ENCODE assay signal across 1 cellular context in the genomic region with DNA sequence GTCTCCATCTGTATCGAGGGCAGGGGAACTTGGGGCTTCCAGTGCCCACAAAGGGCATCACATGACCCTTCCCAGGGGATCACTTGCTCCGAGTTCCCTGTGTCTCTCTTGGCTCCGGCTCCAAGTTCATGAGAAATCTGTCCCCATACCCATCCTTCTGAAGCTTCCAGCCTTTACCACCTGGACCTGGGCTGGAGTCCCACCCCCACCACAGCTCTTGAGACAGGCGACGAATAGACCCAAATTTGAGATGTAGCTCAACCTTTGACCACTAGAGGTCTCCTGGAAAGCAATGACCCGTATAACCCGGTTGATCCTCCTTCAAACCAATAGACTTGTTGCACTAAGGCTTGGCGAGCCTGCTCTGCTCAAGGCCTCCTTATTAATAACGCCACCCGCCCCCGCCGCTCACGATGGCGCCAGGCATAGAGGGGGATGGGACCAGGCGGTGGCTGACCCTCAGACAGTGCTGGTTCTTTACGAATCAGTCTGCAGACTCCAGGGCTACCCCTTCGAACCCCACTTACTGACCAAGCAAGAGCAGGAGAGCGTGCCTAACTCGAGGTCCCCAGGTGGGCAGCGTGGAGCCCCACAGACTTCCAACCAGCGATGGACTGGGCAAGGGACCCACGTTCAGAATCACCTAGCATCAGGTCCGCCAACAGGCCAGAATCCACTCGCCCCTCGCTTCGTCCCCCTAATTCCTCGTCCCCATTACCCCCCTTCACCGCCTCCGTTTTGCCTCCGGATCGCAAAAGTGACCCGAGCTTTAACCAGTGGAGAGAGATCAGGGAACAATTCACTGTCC.
TF ChIP-seq lines count a peak whose summit lies in the region.

No MANE protein-coding gene starts in this region.

TF ChIP-seq in HepG2, 621 proteins besides CTCF, POLR2A, EP300 and RAD21 (continued from another document and continues in another):
- TF ChIP-seq, protein P1, sequence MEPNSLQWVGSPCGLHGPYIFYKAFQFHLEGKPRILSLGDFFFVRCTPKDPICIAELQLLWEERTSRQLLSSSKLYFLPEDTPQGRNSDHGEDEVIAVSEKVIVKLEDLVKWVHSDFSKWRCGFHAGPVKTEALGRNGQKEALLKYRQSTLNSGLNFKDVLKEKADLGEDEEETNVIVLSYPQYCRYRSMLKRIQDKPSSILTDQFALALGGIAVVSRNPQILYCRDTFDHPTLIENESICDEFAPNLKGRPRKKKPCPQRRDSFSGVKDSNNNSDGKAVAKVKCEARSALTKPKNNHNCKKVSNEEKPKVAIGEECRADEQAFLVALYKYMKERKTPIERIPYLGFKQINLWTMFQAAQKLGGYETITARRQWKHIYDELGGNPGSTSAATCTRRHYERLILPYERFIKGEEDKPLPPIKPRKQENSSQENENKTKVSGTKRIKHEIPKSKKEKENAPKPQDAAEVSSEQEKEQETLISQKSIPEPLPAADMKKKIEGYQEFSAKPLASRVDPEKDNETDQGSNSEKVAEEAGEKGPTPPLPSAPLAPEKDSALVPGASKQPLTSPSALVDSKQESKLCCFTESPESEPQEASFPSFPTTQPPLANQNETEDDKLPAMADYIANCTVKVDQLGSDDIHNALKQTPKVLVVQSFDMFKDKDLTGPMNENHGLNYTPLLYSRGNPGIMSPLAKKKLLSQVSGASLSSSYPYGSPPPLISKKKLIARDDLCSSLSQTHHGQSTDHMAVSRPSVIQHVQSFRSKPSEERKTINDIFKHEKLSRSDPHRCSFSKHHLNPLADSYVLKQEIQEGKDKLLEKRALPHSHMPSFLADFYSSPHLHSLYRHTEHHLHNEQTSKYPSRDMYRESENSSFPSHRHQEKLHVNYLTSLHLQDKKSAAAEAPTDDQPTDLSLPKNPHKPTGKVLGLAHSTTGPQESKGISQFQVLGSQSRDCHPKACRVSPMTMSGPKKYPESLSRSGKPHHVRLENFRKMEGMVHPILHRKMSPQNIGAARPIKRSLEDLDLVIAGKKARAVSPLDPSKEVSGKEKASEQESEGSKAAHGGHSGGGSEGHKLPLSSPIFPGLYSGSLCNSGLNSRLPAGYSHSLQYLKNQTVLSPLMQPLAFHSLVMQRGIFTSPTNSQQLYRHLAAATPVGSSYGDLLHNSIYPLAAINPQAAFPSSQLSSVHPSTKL (CRISPR knock-in tag; IDR thresholded peaks at IDR 0.05), result peak; percentile 44; the same call in 1 of the 2 replicates
- TF ChIP-seq, protein P2, sequence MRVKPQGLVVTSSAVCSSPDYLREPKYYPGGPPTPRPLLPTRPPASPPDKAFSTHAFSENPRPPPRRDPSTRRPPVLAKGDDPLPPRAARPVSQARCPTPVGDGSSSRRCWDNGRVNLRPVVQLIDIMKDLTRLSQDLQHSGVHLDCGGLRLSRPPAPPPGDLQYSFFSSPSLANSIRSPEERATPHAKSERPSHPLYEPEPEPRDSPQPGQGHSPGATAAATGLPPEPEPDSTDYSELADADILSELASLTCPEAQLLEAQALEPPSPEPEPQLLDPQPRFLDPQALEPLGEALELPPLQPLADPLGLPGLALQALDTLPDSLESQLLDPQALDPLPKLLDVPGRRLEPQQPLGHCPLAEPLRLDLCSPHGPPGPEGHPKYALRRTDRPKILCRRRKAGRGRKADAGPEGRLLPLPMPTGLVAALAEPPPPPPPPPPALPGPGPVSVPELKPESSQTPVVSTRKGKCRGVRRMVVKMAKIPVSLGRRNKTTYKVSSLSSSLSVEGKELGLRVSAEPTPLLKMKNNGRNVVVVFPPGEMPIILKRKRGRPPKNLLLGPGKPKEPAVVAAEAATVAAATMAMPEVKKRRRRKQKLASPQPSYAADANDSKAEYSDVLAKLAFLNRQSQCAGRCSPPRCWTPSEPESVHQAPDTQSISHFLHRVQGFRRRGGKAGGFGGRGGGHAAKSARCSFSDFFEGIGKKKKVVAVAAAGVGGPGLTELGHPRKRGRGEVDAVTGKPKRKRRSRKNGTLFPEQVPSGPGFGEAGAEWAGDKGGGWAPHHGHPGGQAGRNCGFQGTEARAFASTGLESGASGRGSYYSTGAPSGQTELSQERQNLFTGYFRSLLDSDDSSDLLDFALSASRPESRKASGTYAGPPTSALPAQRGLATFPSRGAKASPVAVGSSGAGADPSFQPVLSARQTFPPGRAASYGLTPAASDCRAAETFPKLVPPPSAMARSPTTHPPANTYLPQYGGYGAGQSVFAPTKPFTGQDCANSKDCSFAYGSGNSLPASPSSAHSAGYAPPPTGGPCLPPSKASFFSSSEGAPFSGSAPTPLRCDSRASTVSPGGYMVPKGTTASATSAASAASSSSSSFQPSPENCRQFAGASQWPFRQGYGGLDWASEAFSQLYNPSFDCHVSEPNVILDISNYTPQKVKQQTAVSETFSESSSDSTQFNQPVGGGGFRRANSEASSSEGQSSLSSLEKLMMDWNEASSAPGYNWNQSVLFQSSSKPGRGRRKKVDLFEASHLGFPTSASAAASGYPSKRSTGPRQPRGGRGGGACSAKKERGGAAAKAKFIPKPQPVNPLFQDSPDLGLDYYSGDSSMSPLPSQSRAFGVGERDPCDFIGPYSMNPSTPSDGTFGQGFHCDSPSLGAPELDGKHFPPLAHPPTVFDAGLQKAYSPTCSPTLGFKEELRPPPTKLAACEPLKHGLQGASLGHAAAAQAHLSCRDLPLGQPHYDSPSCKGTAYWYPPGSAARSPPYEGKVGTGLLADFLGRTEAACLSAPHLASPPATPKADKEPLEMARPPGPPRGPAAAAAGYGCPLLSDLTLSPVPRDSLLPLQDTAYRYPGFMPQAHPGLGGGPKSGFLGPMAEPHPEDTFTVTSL (CRISPR knock-in tag; IDR thresholded peaks at IDR 0.05; ENCODE audit: borderline replicate concordance), result no peak
- TF ChIP-seq ZNF256 (CRISPR knock-in tag; conservative IDR thresholded peaks at IDR 0.05) (no peak), CHCHD3 (CRISPR knock-in tag; IDR thresholded peaks at IDR 0.05) (no peak), ISL2 (CRISPR knock-in tag; IDR thresholded peaks at IDR 0.05) (no peak), ELF3 (CRISPR knock-in tag; IDR thresholded peaks at IDR 0.05) (no peak), SSRP1 (CRISPR knock-in tag; IDR thresholded peaks at IDR 0.05) (no peak)
- TF ChIP-seq, protein P3, sequence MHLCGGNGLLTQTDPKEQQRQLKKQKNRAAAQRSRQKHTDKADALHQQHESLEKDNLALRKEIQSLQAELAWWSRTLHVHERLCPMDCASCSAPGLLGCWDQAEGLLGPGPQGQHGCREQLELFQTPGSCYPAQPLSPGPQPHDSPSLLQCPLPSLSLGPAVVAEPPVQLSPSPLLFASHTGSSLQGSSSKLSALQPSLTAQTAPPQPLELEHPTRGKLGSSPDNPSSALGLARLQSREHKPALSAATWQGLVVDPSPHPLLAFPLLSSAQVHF (CRISPR knock-in tag; IDR thresholded peaks at IDR 0.05), result no peak
- TF ChIP-seq, protein P4, sequence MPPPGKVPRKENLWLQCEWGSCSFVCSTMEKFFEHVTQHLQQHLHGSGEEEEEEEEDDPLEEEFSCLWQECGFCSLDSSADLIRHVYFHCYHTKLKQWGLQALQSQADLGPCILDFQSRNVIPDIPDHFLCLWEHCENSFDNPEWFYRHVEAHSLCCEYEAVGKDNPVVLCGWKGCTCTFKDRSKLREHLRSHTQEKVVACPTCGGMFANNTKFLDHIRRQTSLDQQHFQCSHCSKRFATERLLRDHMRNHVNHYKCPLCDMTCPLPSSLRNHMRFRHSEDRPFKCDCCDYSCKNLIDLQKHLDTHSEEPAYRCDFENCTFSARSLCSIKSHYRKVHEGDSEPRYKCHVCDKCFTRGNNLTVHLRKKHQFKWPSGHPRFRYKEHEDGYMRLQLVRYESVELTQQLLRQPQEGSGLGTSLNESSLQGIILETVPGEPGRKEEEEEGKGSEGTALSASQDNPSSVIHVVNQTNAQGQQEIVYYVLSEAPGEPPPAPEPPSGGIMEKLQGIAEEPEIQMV (CRISPR knock-in tag; IDR thresholded peaks at IDR 0.05; ENCODE audit: low read depth), result no peak
- TF ChIP-seq, protein P5, sequence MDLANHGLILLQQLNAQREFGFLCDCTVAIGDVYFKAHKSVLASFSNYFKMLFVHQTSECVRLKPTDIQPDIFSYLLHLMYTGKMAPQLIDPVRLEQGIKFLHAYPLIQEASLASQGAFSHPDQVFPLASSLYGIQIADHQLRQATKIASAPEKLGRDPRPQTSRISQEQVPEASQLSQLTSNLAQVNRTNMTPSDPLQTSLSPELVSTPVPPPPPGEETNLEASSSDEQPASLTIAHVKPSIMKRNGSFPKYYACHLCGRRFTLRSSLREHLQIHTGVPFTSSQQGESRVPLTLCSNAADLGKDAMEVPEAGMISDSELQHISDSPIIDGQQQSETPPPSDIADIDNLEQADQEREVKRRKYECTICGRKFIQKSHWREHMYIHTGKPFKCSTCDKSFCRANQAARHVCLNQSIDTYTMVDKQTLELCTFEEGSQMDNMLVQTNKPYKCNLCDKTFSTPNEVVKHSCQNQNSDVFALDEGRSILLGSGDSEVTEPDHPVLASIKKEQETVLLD (CRISPR knock-in tag; IDR thresholded peaks at IDR 0.05; ENCODE audit: low read depth), result no peak
- TF ChIP-seq, protein P6, sequence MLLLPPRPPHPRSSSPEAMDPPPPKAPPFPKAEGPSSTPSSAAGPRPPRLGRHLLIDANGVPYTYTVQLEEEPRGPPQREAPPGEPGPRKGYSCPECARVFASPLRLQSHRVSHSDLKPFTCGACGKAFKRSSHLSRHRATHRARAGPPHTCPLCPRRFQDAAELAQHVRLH (CRISPR knock-in tag; IDR thresholded peaks at IDR 0.05; ENCODE audit: borderline replicate concordance, low read depth), result no peak
- TF ChIP-seq, protein P7, sequence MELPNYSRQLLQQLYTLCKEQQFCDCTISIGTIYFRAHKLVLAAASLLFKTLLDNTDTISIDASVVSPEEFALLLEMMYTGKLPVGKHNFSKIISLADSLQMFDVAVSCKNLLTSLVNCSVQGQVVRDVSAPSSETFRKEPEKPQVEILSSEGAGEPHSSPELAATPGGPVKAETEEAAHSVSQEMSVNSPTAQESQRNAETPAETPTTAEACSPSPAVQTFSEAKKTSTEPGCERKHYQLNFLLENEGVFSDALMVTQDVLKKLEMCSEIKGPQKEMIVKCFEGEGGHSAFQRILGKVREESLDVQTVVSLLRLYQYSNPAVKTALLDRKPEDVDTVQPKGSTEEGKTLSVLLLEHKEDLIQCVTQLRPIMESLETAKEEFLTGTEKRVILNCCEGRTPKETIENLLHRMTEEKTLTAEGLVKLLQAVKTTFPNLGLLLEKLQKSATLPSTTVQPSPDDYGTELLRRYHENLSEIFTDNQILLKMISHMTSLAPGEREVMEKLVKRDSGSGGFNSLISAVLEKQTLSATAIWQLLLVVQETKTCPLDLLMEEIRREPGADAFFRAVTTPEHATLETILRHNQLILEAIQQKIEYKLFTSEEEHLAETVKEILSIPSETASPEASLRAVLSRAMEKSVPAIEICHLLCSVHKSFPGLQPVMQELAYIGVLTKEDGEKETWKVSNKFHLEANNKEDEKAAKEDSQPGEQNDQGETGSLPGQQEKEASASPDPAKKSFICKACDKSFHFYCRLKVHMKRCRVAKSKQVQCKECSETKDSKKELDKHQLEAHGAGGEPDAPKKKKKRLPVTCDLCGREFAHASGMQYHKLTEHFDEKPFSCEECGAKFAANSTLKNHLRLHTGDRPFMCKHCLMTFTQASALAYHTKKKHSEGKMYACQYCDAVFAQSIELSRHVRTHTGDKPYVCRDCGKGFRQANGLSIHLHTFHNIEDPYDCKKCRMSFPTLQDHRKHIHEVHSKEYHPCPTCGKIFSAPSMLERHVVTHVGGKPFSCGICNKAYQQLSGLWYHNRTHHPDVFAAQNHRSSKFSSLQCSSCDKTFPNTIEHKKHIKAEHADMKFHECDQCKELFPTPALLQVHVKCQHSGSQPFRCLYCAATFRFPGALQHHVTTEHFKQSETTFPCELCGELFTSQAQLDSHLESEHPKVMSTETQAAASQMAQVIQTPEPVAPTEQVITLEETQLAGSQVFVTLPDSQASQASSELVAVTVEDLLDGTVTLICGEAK (IDR thresholded peaks at IDR 0.05), result no peak
- TF ChIP-seq, protein P7 (CRISPR knock-in tag; IDR thresholded peaks at IDR 0.05), result no peak
- TF ChIP-seq, protein P8, sequence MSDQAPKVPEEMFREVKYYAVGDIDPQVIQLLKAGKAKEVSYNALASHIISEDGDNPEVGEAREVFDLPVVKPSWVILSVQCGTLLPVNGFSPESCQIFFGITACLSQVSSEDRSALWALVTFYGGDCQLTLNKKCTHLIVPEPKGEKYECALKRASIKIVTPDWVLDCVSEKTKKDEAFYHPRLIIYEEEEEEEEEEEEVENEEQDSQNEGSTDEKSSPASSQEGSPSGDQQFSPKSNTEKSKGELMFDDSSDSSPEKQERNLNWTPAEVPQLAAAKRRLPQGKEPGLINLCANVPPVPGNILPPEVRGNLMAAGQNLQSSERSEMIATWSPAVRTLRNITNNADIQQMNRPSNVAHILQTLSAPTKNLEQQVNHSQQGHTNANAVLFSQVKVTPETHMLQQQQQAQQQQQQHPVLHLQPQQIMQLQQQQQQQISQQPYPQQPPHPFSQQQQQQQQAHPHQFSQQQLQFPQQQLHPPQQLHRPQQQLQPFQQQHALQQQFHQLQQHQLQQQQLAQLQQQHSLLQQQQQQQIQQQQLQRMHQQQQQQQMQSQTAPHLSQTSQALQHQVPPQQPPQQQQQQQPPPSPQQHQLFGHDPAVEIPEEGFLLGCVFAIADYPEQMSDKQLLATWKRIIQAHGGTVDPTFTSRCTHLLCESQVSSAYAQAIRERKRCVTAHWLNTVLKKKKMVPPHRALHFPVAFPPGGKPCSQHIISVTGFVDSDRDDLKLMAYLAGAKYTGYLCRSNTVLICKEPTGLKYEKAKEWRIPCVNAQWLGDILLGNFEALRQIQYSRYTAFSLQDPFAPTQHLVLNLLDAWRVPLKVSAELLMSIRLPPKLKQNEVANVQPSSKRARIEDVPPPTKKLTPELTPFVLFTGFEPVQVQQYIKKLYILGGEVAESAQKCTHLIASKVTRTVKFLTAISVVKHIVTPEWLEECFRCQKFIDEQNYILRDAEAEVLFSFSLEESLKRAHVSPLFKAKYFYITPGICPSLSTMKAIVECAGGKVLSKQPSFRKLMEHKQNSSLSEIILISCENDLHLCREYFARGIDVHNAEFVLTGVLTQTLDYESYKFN (CRISPR knock-in tag; conservative IDR thresholded peaks at IDR 0.05), result no peak
